29 cellular contexts compared by ENCODE assay signal in genomic region chr1:22855668-22856606, GRCh38.
DNase-seq lines count a peak whose midpoint lies in the region; ATAC-seq, FAIRE-seq and TF ChIP-seq lines count a peak whose summit lies in the region.
"Had no signal": no experiment of that assay in that cellular context is flagged by ENCODE, and none has a peak within 500 bp of the region (broad histone marks: within the 10 kb centered on the region; RNA-seq: fewer than 3 reads in every experiment).

No MANE protein-coding gene starts in this region.

- DNase-seq in NCI-H82 (lab: John Stamatoyannopoulos, UW), result peak; percentile 35
- DNase-seq in NCI-H82 treated with DMSO at 0.1 percent for 48 hours (lab: John Stamatoyannopoulos, UW; ENCODE audit: unreplicated experiment), result no peak
- no peak for DNase-seq in K562 (ENCODE audit: extremely low read depth in 1 of 4, low spot score in 3 of 4)
- peak in 25 of 42 donors; percentile 16 to 74 (median 42) for DNase-seq in head of caudate nucleus
- DNase-seq in activated T-cell treated with anti-CD3 and anti-CD28 coated beads, Interleukin-2, amount 50 U/mL, for 72 hours, result no peak
- no peak for DNase-seq in NCI-H1930 (lab: John Stamatoyannopoulos, UW)
- DNase-seq: activated CD4-positive, alpha-beta T cell treated with anti-CD3 and anti-CD28 coated beads for 4 hours; activated naive CD4-positive, alpha-beta T cell treated with anti-CD3 and anti-CD28 coated beads for 36 hours; activated T-cell treated with anti-CD3 and anti-CD28 coated beads, Interleukin-2, amount 50 U/mL, for 48 hours; Calu3; effector CD4-positive, alpha-beta T cell; EL; GOT3; mammary epithelial cell; NCI-H1417; NK-92 treated with Interleukin-12 subunit alpha and Interleukin-12 subunit beta, amount 100 ng/mL, for 24 hours; occipital lobe; retina; spleen; stimulated activated CD4-positive, alpha-beta T cell treated with anti-CD3 and anti-CD28 coated beads, Interleukin-4, amount 100 ng/mL, for 4 hours; transverse colon had no signal

- 3% methylated on average over 15 of the region's 15 CpGs for WGBS in K562 (ENCODE audit: insufficient coverage, low coverage, missing lambda C conversion rate)

- peaks cover 21 to 88% of the 10 kb centered on the region in 2 experiments; a peak in 4 of 5 replicates for H3K27me3 ChIP-seq in K562 (ENCODE audit: control insufficient read depth in 2 of 2, insufficient read depth in 2 of 2, low read length in 2 of 2)
- H3K27me3 ChIP-seq: BLaER1, transverse colon had no signal

- intact Hi-C loops in K562 (cut with micrococcal nuclease) (no loop called here), head of caudate nucleus (cut with DNase I) (no loop called here)

- H3K4me1 Mint-ChIP-seq in activated T-cell treated with anti-CD3 and anti-CD28 coated beads, Interleukin-2, amount 50 U/mL, for 72 hours (ENCODE audit: low read depth), result no peaks in the 10 kb centered on the region

- BruUV-seq in K562 (replicated peaks; lab: Mats Ljungman, UMichigan), result no TSS peak

- H2AFZ ChIP-seq in K562 (ENCODE audit: low read depth, low read length), result no peak overlapping the region

- H3K27me3 Mint-ChIP-seq in activated T-cell treated with anti-CD3 and anti-CD28 coated beads, Interleukin-2, amount 50 U/mL, for 72 hours (ENCODE audit: low read depth), result peaks cover 6% of the 10 kb centered on the region

- H3K4me3 ChIP-seq in K562, result no peak overlapping the region
- H3K4me3 ChIP-seq: BLaER1, esophagus muscularis mucosa, SJSA1, spleen, transverse colon had no signal

- H3K4me2 ChIP-seq in K562 (ENCODE audit: insufficient read depth, low read length), result no peak overlapping the region

- H3K9me3 Mint-ChIP-seq in activated T-cell treated with anti-CD3 and anti-CD28 coated beads, Interleukin-2, amount 50 U/mL, for 72 hours, result no peaks in the 10 kb centered on the region
- H3K9me3 Mint-ChIP-seq: activated naive CD4-positive, alpha-beta T cell treated with anti-CD3 and anti-CD28 coated beads for 36 hours; stimulated activated naive CD8-positive, alpha-beta T cell treated with anti-CD3 and anti-CD28 coated beads, Interleukin-15, Interleukin-2, amounts not matched to agents 100 ng/mL and 50 ng/mL, for 24 hours had no signal

- FAIRE-seq in K562 (lab: Jason Lieb, UNC), result no peak
- FAIRE-seq: A204.1 had no signal

- no peaks in the 10 kb centered on the region for H3K36me3 ChIP-seq in K562 (ENCODE audit: control insufficient read depth, insufficient read depth, low read length)
- H3K36me3 ChIP-seq: BLaER1, esophagus muscularis mucosa, SJSA1, spleen, transverse colon had no signal

- TF ChIP-seq RAD21 in K562 (CRISPR knock-in tag; conservative IDR thresholded peaks at IDR 0.05 in 1 of 2, IDR thresholded peaks at IDR 0.05 in 1 of 2), result no peak

- no peak for ATAC-seq in K562
- ATAC-seq in GM21390 (IDR thresholded peaks at IDR 0.05; ENCODE audit: unreplicated experiment), result no peak
- ATAC-seq in SK-N-SH treated with all-trans-retinoic acid at 6 μM for 48 hours, result no peak
- ATAC-seq in activated T-cell treated with anti-CD3 and anti-CD28 coated beads, Interleukin-2, amount 50 U/mL, for 72 hours (replicated peaks in 1 of 2), result no peak
- ATAC-seq: Panc1 had no signal

- H3K9ac ChIP-seq in K562 (ENCODE audit: insufficient read depth in 1 of 2, low read depth in 2 of 2, low read length in 2 of 2), result no peak overlapping the region

- no peaks in the 10 kb centered on the region; a peak in 1 of 5 replicates for H3K4me1 ChIP-seq in K562 (replicated peaks in 1 of 2; ENCODE audit: control insufficient read depth in 2 of 2, insufficient read depth in 2 of 2, low read length in 2 of 2)
- H3K4me1 ChIP-seq: esophagus muscularis mucosa, SJSA1, transverse colon had no signal

- H3K9me3 ChIP-seq in K562 (replicated peaks; ENCODE audit: control insufficient read depth, insufficient read depth, low read depth, low read length), result no peaks in the 10 kb centered on the region
- H3K9me3 ChIP-seq: BLaER1, esophagus muscularis mucosa, SJSA1, spleen, transverse colon had no signal

- no peak for TF ChIP-seq EP300 in K562 (IDR thresholded peaks at IDR 0.05; ENCODE audit: low read length)

- in situ Hi-C loops in K562 (cut with MboI), result no loop called here

- no peaks in the 10 kb centered on the region for H3K36me3 Mint-ChIP-seq in activated T-cell treated with anti-CD3 and anti-CD28 coated beads, Interleukin-2, amount 50 U/mL, for 72 hours (ENCODE audit: insufficient read depth in 2 of 2)

- TF ChIP-seq CTCF in K562 (IDR thresholded peaks at IDR 0.05 in 2 of 3, conservative IDR thresholded peaks at IDR 0.05 in 1 of 3; ENCODE audit: insufficient read depth in 2 of 3, low read depth in 1 of 3, low read length in 3 of 3), result no peak

- peaks cover 13% of the 10 kb centered on the region for H4K20me1 ChIP-seq in K562 (replicated peaks; ENCODE audit: control insufficient read depth, insufficient read depth, low read length)
- H4K20me1 ChIP-seq: BLaER1 had no signal

- no peak overlapping the region for H3K4me3 Mint-ChIP-seq in activated T-cell treated with anti-CD3 and anti-CD28 coated beads, Interleukin-2, amount 50 U/mL, for 72 hours
- H3K4me3 Mint-ChIP-seq: activated naive CD4-positive, alpha-beta T cell treated with anti-CD3 and anti-CD28 coated beads for 36 hours; stimulated activated naive CD8-positive, alpha-beta T cell treated with anti-CD3 and anti-CD28 coated beads, Interleukin-15, Interleukin-2, amounts not matched to agents 100 ng/mL and 50 ng/mL, for 24 hours had no signal

- no peak overlapping the region for H3K27ac Mint-ChIP-seq in activated T-cell treated with anti-CD3 and anti-CD28 coated beads, Interleukin-2, amount 50 U/mL, for 72 hours
- H3K27ac Mint-ChIP-seq: activated naive CD4-positive, alpha-beta T cell treated with anti-CD3 and anti-CD28 coated beads for 36 hours; stimulated activated naive CD8-positive, alpha-beta T cell treated with anti-CD3 and anti-CD28 coated beads, Interleukin-15, Interleukin-2, amounts not matched to agents 100 ng/mL and 50 ng/mL, for 24 hours had no signal

- H3K27ac ChIP-seq in K562 (ENCODE audit: extremely low read depth, low read depth, low read length), result no peak overlapping the region
- H3K27ac ChIP-seq: BLaER1, esophagus muscularis mucosa, SJSA1, spleen, transverse colon had no signal

- no peaks in the 10 kb centered on the region for H3K9me1 ChIP-seq in K562 (ENCODE audit: control insufficient read depth, insufficient read depth, low read length)

- CTCF ChIA-PET in K562 (lab: Yijun Ruan, JAX; ENCODE audit: low intra/inter-chr PET ratio), result interaction anchor here (1.0 kb wide), 1 partner anchor 182 kb away, joined by 4 read pairs; no protein-coding TSS in a partner anchor

- H3K79me2 ChIP-seq in K562 (ENCODE audit: control insufficient read depth, insufficient read depth, low read length), result no peaks in the 10 kb centered on the region

- TF ChIP-seq POLR2A in K562 (conservative IDR thresholded peaks at IDR 0.05), result no peak

- POLR2A ChIA-PET in K562 (lab: Yijun Ruan, JAX), result interaction anchor here (0.6 to 0.7 kb wide), 2 partner anchors 129 to 193 kb away, joined by 3 read pairs; no protein-coding TSS in a partner anchor

TF ChIP-seq in K562, 482 proteins besides CTCF, POLR2A, EP300 and RAD21 (continues in another document):
- TF ChIP-seq NCOA2 (IDR thresholded peaks at IDR 0.05; ENCODE audit: partially characterized antibody in 2 of 2) (no peak), ZNF146 (CRISPR knock-in tag; IDR thresholded peaks at IDR 0.05; ENCODE audit: unreplicated experiment) (no peak), RNF219 (CRISPR knock-in tag; IDR thresholded peaks at IDR 0.05) (no peak), TAF15 (IDR thresholded peaks at IDR 0.05; ENCODE audit: low read depth, low read length) (no peak)

TF ChIP-seq in SK-N-SH treated with all-trans-retinoic acid at 6 μM for 48 hours, 23 proteins besides CTCF, POLR2A, EP300 and RAD21 (continues in another document):
- TF ChIP-seq TCF4 (CRISPR knock-in tag; IDR thresholded peaks at IDR 0.05; ENCODE audit: borderline replicate concordance), result no peak
- TF ChIP-seq PPARA (CRISPR knock-in tag; IDR thresholded peaks at IDR 0.05; ENCODE audit: borderline replicate concordance), result no peak
- TF ChIP-seq ZNF565 (CRISPR knock-in tag; conservative IDR thresholded peaks at IDR 0.05; ENCODE audit: low read depth), result no peak
- no peak for TF ChIP-seq CREB5 (CRISPR knock-in tag; IDR thresholded peaks at IDR 0.05; ENCODE audit: low read depth)
- no peak for TF ChIP-seq ZNF70 (CRISPR knock-in tag; IDR thresholded peaks at IDR 0.05)
- no peak for TF ChIP-seq TSHZ2 (CRISPR knock-in tag; IDR thresholded peaks at IDR 0.05)
- no peak for TF ChIP-seq ISL1 (CRISPR knock-in tag; IDR thresholded peaks at IDR 0.05)

Comparison
In these comparisons a context has a peak if more than half of its experiments do, and no peak if none do; other contexts are left out.
1. DNase-seq: peak in NCI-H82 (single experiment) and head of caudate nucleus (25 of 42); none in NCI-H82 treated with DMSO at 0.1 percent for 48 hours (single experiment), K562 (0 of 4), activated T-cell treated with anti-CD3 and anti-CD28 coated beads, Interleukin-2, amount 50 U/mL, for 72 hours (0 of 2) and NCI-H1930 (0 of 2).